ENCODE assay signal across 10 cellular contexts in the genomic region with DNA sequence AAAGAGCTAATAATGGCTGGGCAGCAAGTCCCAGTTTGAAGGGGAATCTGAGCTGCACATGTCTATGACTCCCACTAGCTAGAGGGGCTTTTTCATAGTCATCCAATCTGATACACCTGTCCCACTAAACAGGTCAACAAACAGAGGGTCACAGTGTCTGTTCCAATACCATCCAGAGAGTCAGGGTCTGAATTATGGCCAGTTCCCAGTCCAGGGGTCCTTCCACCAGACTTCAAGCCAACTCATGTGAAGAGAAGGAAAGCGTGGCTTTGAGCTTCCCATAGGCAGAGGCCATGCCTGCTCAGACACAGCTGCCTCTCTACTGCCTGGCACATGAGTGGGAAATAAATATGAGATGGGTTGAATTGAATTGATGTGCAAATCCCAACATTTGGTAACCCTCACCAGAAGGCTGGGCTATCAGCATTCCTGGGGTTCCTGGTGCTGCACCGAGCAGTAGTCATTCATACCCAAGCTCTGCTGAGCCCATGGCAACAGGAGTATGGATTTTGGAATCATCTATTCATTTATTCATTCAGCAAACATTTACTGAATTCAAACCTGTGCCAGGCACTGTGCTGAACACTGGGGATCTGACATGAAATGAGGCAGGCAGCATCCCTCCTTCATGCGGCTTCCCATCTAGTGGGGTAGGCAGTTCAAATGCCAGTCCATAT. TPM values are rescaled to one million over a fixed set of nuclear protein-coding genes. Genes with fewer than 3 reads are reported as not detected.
"Had no signal": no experiment of that assay in that cellular context is flagged by ENCODE, and none has a peak within 500 bp of the region (broad histone marks: within the 10 kb centered on the region; RNA-seq: fewer than 3 reads in every experiment).

No MANE protein-coding gene starts in this region.

- FAIRE-seq: K562 had no signal

- ATAC-seq: HCT116, K562 had no signal

- DNase-seq: GM23248, GOT3, H7, HFFc6, IMR-90, KG1 had no signal

- H3K27ac Mint-ChIP-seq: HFFc6 had no signal

- H3K4me3 Mint-ChIP-seq: HFFc6 had no signal

RNA-seq across cellular contexts. Expression of gene SLC13A3, which starts 20.7 kb away (rescaled TPM):
- total RNA-seq: H4, HT-29 had no signal
